In the genomic region with DNA sequence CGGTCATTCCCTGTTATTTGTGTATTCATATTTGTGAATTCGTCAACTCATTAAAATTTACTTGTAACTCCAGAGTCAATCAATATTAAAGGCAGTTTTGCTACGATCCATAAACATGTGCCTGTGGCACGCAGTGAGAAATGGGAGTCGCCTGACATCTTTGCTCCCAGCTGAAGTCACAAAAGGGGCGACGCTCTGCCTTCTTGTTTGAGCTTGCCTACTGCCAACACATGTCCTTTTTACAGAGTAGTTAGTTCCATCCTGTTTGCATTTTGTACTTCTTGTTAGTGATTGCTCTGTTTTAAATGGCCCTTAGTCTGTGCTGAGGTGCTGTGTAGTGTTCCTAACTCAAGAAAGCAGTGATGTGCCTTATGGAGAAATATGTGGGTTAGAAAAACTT, we compare ENCODE assay signal across 26 cellular contexts.
"Had no signal": no experiment of that assay in that cellular context is flagged by ENCODE, and none has a peak within 500 bp of the region (broad histone marks: within the 10 kb centered on the region; RNA-seq: fewer than 3 reads in every experiment).

No MANE protein-coding gene starts in this region.

- FAIRE-seq: K562 had no signal

- DNase-seq: activated CD4-positive, alpha-beta T cell treated with anti-CD3 and anti-CD28 coated beads for 4 hours; activated CD8-positive, alpha-beta memory T cell treated with anti-CD3 and anti-CD28 coated beads, Interleukin-2, amount 50 U/mL, for 4 hours; activated CD8-positive, alpha-beta T cell treated with anti-CD3 and anti-CD28 coated beads for 36 hours; activated gamma-delta T cell treated with Interleukin-2 at 50 U/mL for 16 hours; activated naive CD4-positive, alpha-beta T cell treated with anti-CD3 and anti-CD28 coated beads, Interleukin-2, amount 10 ng/mL, durations not matched to agents 7 days and 5 days; activated naive CD8-positive, alpha-beta T cell treated with anti-CD3 and anti-CD28 coated beads for 36 hours; activated T-cell treated with anti-CD3 and anti-CD28 coated beads, Interleukin-2, amount 50 U/mL, for 72 hours; brain microvascular endothelial cell; Karpas-422; NCI-H1092; NCI-H1436 treated with DMSO at 0.1 percent for 48 hours; NCI-H187; NCI-H2081; NCI-H2171; NCI-H2227 treated with DMSO at 0.1 percent for 48 hours; NCI-H526; Peyer's patch; Right ventricle myocardium superior; SJCRH30; SK-N-SH; SW 1271 had no signal

- H3K4me1 ChIP-seq: Peyer's patch had no signal

- H3K27ac ChIP-seq: brain microvascular endothelial cell, Peyer's patch, RWPE1, SJCRH30 had no signal

- H3K27ac Mint-ChIP-seq: activated CD8-positive, alpha-beta T cell treated with anti-CD3 and anti-CD28 coated beads for 36 hours; activated naive CD4-positive, alpha-beta T cell treated with anti-CD3 and anti-CD28 coated beads, Interleukin-2, amount 10 ng/mL, durations not matched to agents 7 days and 5 days; activated naive CD8-positive, alpha-beta T cell treated with anti-CD3 and anti-CD28 coated beads for 36 hours; activated T-cell treated with anti-CD3 and anti-CD28 coated beads, Interleukin-2, amount 50 U/mL, for 72 hours; activated T-helper 2 cell treated with anti-CD3 and anti-CD28 coated beads, Interferon-gamma antibody, Interleukin-2, Interleukin-4, amounts not matched to agents 10 μg/mL and 5 μg/mL and 100 μg/mL, durations not matched to agents 14 hours and 24 hours and 36 hours; T-helper 2 cell treated with Interferon-gamma antibody and Interleukin-4, amounts not matched to agents 5 μg/mL and 100 μg/mL, for 36 hours had no signal

- ATAC-seq: activated CD4-positive, CD25-positive, alpha-beta regulatory T cell treated with anti-CD3 and anti-CD28 coated beads, Interleukin-2, amount 50 U/mL, for 24 hours; activated CD8-positive, alpha-beta T cell treated with anti-CD3 and anti-CD28 coated beads for 36 hours; activated T-cell treated with anti-CD3 and anti-CD28 coated beads, Interleukin-2, amount 50 U/mL, for 72 hours; K562 had no signal

- H3K9me3 ChIP-seq: Peyer's patch, SJCRH30, SK-N-SH had no signal

- H3K36me3 ChIP-seq: brain microvascular endothelial cell, Peyer's patch, SJCRH30 had no signal

- H3K9ac ChIP-seq: SK-N-SH had no signal

- H3K4me3 ChIP-seq: K562, Peyer's patch, SJCRH30 had no signal

- H3K4me2 ChIP-seq: SK-N-SH had no signal

- H3K9me3 Mint-ChIP-seq: activated CD8-positive, alpha-beta T cell treated with anti-CD3 and anti-CD28 coated beads for 36 hours; activated naive CD4-positive, alpha-beta T cell treated with anti-CD3 and anti-CD28 coated beads, Interleukin-2, amount 10 ng/mL, durations not matched to agents 7 days and 5 days; activated naive CD8-positive, alpha-beta T cell treated with anti-CD3 and anti-CD28 coated beads for 36 hours; activated T-cell treated with anti-CD3 and anti-CD28 coated beads, Interleukin-2, amount 50 U/mL, for 72 hours; activated T-helper 2 cell treated with anti-CD3 and anti-CD28 coated beads, Interferon-gamma antibody, Interleukin-2, Interleukin-4, amounts not matched to agents 10 μg/mL and 5 μg/mL and 100 μg/mL, durations not matched to agents 14 hours and 24 hours and 36 hours; T-helper 2 cell treated with Interferon-gamma antibody and Interleukin-4, amounts not matched to agents 5 μg/mL and 100 μg/mL, for 36 hours had no signal

- H3K4me3 Mint-ChIP-seq: activated CD8-positive, alpha-beta T cell treated with anti-CD3 and anti-CD28 coated beads for 36 hours; activated naive CD4-positive, alpha-beta T cell treated with anti-CD3 and anti-CD28 coated beads, Interleukin-2, amount 10 ng/mL, durations not matched to agents 7 days and 5 days; activated naive CD8-positive, alpha-beta T cell treated with anti-CD3 and anti-CD28 coated beads for 36 hours; activated T-cell treated with anti-CD3 and anti-CD28 coated beads, Interleukin-2, amount 50 U/mL, for 72 hours; T-helper 2 cell treated with Interferon-gamma antibody and Interleukin-4, amounts not matched to agents 5 μg/mL and 100 μg/mL, for 36 hours had no signal

- H3K27me3 ChIP-seq: brain microvascular endothelial cell, Peyer's patch, SJCRH30 had no signal

- H3K36me3 Mint-ChIP-seq: activated naive CD8-positive, alpha-beta T cell treated with anti-CD3 and anti-CD28 coated beads for 36 hours had no signal
